Comparison of ENCODE assay signal across 22 cellular contexts in the genomic region with DNA sequence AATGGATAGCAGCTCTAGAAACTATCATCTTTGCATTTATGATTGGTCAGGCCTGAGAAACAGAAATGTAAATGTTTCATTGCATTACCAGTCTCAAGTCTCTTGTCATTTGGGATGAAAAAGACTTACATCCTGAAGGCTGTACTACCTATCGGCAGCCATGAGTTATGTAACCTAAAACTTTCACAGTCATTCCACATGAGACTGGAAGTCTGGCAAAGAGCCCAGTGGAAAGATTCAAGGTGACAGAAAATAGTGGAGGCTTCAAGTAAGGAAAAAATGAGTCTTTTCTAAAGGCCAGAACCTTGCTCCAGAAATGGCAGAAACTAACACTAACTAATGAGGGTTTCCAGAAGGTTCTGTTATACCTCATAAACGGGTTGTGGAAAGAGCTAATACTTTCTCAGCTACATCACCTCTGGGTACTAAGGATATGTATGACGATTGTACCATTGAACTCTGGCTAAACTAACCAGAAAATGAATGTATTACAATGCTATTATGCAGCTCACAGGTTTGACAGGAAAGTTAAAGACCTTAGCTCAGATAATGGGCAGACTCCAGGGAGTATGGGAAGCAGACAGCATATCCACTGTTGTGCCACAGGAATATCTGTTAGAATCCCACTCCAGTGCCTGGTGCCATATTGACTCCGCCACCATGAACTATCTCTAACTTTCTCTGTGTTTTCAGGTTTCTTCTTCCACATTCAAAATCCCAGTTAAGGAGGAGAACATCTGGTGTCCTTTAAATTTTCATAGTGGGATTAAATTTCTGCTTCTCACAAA. TPM values are rescaled to one million over a fixed set of nuclear protein-coding genes. Genes with fewer than 3 reads are reported as not detected.
A peak's percentile ranks its signal among the peaks of the same experiment; 100 is the strongest.
DNase-seq lines count a peak whose midpoint lies in the region; ATAC-seq, FAIRE-seq and TF ChIP-seq lines count a peak whose summit lies in the region.
"Had no signal": no experiment of that assay in that cellular context is flagged by ENCODE, and none has a peak within 500 bp of the region (broad histone marks: within the 10 kb centered on the region; RNA-seq: fewer than 3 reads in every experiment).

No MANE protein-coding gene starts in this region.

- H3K4me1 ChIP-seq in A549, result no peaks in the 10 kb centered on the region
- no peaks in the 10 kb centered on the region for H3K4me1 ChIP-seq in smooth muscle cell (ENCODE audit: low read depth)

- H2AFZ ChIP-seq in neural cell (ENCODE audit: low read depth, low read length), result no peak overlapping the region
- no peak overlapping the region for H2AFZ ChIP-seq in smooth muscle cell (ENCODE audit: low read depth)

- DNase-seq in A549 (ENCODE audit: low read depth in 1 of 2, low spot score in 1 of 2) (no peak), M059J (ENCODE audit: low read depth) (peak; percentile 18), NCI-H2171 treated with DMSO at 0.1 percent for 48 hours (lab: John Stamatoyannopoulos, UW) (peak; percentile 65), iPS-NIHi7 (ENCODE audit: extremely low spot score) (no peak), SHP77 treated with DMSO at 0.1 percent for 48 hours (lab: John Stamatoyannopoulos, UW) (no peak), smooth muscle cell (lab: John Stamatoyannopoulos, UW; ENCODE audit: unreplicated experiment) (no peak)
- DNase-seq: AML-193; COR-L47; DMS79 treated with DMSO at 0.1 percent for 48 hours; GOT3; KBM-7; NCI-H1092 treated with DMSO at 0.1 percent for 48 hours; NCI-H187; NCI-H345; NCI-H526; NK-92 treated with Interleukin-12 subunit alpha and Interleukin-12 subunit beta, amount 100 ng/mL, for 24 hours; SIG-M5 had no signal

- CTCF ChIA-PET in A549 (lab: Yijun Ruan, JAX), result interaction anchor here (1.2 to 1.9 kb wide), 3 partner anchors 13 to 1297 kb away, joined by 3 to 7 read pairs (median 6); no protein-coding TSS in a partner anchor

- TF ChIP-seq CTCF in A549 (IDR thresholded peaks at IDR 0.05) (no peak), neural cell (IDR thresholded peaks at IDR 0.05; ENCODE audit: poor library complexity, severe bottlenecking) (no peak), smooth muscle cell (IDR thresholded peaks at IDR 0.05; ENCODE audit: borderline replicate concordance, insufficient read depth, poor library complexity, severe bottlenecking) (no peak)

- H3K36me3 ChIP-seq in neural cell (ENCODE audit: insufficient read depth, low read length) (no peaks in the 10 kb centered on the region), smooth muscle cell (ENCODE audit: low read depth) (no peaks in the 10 kb centered on the region)

- TF ChIP-seq POLR2A in A549 (IDR thresholded peaks at IDR 0.05; ENCODE audit: low read length), result no peak

- POLR2A ChIA-PET in A549 (lab: Yijun Ruan, JAX), result no interaction called here

- no peaks in the 10 kb centered on the region for H3F3A ChIP-seq in neural cell (ENCODE audit: insufficient read depth, low read length, poor library complexity, severe bottlenecking)
- no peaks in the 10 kb centered on the region for H3F3A ChIP-seq in smooth muscle cell (ENCODE audit: low read depth)

- H3K79me2 ChIP-seq in neural cell (replicated peaks; ENCODE audit: insufficient read depth, low read length) (no peaks in the 10 kb centered on the region), smooth muscle cell (ENCODE audit: low read depth) (no peaks in the 10 kb centered on the region)

- H3K27ac ChIP-seq in A549 (no peak overlapping the region), neural cell (ENCODE audit: low read length) (no peak overlapping the region), smooth muscle cell (ENCODE audit: low read depth) (no peak overlapping the region)

- no peaks in the 10 kb centered on the region for H3K9me2 ChIP-seq in neural cell (ENCODE audit: insufficient read depth, low read length)

- H3K4me3 ChIP-seq in A549 (no peak overlapping the region), neural cell (ENCODE audit: low read length) (no peak overlapping the region), smooth muscle cell (no peak overlapping the region)

- FAIRE-seq in A549 (lab: Jason Lieb, UNC), result peak; percentile 23
- FAIRE-seq: G401.6 had no signal

- TF ChIP-seq RAD21 in A549 (conservative IDR thresholded peaks at IDR 0.05 in 1 of 2, IDR thresholded peaks at IDR 0.05 in 1 of 2) (no peak), neural cell (conservative IDR thresholded peaks at IDR 0.05) (no peak)

- ATAC-seq in A549 (no peak), GM18519 (IDR thresholded peaks at IDR 0.05; ENCODE audit: low FRiP score, unreplicated experiment) (no peak)

- no peak for TF ChIP-seq EP300 in A549 (IDR thresholded peaks at IDR 0.05)
- TF ChIP-seq EP300 in neural cell (conservative IDR thresholded peaks at IDR 0.05; ENCODE audit: poor library complexity, severe bottlenecking), result peak; percentile 37

- H4K20me1 ChIP-seq in neural cell (ENCODE audit: insufficient read depth) (no peaks in the 10 kb centered on the region), smooth muscle cell (ENCODE audit: low read depth) (no peaks in the 10 kb centered on the region)

- H3K4me2 ChIP-seq in A549 (no peak overlapping the region), neural cell (ENCODE audit: low read length) (no peak overlapping the region), smooth muscle cell (no peak overlapping the region)

- H3K9me3 ChIP-seq in A549 (no peaks in the 10 kb centered on the region), neural cell (ENCODE audit: low read length) (no peaks in the 10 kb centered on the region), smooth muscle cell (replicated peaks; ENCODE audit: low read depth) (no peaks in the 10 kb centered on the region)

- H3K9ac ChIP-seq in neural cell (ENCODE audit: low read length) (no peak overlapping the region), smooth muscle cell (ENCODE audit: low read depth) (no peak overlapping the region)

- WGBS in A549 (ENCODE audit: missing lambda C conversion rate), result 35% methylated on average over 4 of the region's 4 CpGs
- 93% methylated on average over 4 of the region's 4 CpGs for WGBS in smooth muscle cell (ENCODE audit: low lambda C conversion rate)

- H3K27me3 ChIP-seq in neural cell (ENCODE audit: insufficient read depth, low read depth, low read length), result no peaks in the 10 kb centered on the region
- H3K27me3 ChIP-seq in smooth muscle cell (ENCODE audit: low read depth), result no peaks in the 10 kb centered on the region

TF ChIP-seq in A549, 52 proteins besides CTCF, POLR2A, EP300 and RAD21 (continues in another document):
- TF ChIP-seq EHMT2 (IDR thresholded peaks at IDR 0.05; ENCODE audit: low read depth), result no peak
- no peak for TF ChIP-seq CEBPB (IDR thresholded peaks at IDR 0.05)
- TF ChIP-seq, protein P1, sequence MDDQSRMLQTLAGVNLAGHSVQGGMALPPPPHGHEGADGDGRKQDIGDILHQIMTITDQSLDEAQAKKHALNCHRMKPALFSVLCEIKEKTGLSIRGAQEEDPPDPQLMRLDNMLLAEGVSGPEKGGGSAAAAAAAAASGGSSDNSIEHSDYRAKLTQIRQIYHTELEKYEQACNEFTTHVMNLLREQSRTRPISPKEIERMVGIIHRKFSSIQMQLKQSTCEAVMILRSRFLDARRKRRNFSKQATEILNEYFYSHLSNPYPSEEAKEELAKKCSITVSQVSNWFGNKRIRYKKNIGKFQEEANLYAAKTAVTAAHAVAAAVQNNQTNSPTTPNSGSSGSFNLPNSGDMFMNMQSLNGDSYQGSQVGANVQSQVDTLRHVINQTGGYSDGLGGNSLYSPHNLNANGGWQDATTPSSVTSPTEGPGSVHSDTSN (IDR thresholded peaks at IDR 0.05), result no peak
- TF ChIP-seq JUNB (IDR thresholded peaks at IDR 0.05), result no peak

TF ChIP-seq in neural cell, 6 proteins besides CTCF, POLR2A, EP300 and RAD21:
- no peak for TF ChIP-seq MXI1 (conservative IDR thresholded peaks at IDR 0.05; ENCODE audit: poor library complexity, severe bottlenecking)
- no peak for TF ChIP-seq TAF1 (IDR thresholded peaks at IDR 0.05; ENCODE audit: low read depth)
- TF ChIP-seq SMC3 (conservative IDR thresholded peaks at IDR 0.05; ENCODE audit: poor library complexity), result no peak
- no peak for TF ChIP-seq EZH2 (IDR thresholded peaks at IDR 0.05; ENCODE audit: borderline replicate concordance, insufficient read depth, low read length, poor library complexity, severe bottlenecking)
- peak; percentile 66 for TF ChIP-seq POLR2AphosphoS5 (IDR thresholded peaks at IDR 0.05)
- TF ChIP-seq, protein P2, sequence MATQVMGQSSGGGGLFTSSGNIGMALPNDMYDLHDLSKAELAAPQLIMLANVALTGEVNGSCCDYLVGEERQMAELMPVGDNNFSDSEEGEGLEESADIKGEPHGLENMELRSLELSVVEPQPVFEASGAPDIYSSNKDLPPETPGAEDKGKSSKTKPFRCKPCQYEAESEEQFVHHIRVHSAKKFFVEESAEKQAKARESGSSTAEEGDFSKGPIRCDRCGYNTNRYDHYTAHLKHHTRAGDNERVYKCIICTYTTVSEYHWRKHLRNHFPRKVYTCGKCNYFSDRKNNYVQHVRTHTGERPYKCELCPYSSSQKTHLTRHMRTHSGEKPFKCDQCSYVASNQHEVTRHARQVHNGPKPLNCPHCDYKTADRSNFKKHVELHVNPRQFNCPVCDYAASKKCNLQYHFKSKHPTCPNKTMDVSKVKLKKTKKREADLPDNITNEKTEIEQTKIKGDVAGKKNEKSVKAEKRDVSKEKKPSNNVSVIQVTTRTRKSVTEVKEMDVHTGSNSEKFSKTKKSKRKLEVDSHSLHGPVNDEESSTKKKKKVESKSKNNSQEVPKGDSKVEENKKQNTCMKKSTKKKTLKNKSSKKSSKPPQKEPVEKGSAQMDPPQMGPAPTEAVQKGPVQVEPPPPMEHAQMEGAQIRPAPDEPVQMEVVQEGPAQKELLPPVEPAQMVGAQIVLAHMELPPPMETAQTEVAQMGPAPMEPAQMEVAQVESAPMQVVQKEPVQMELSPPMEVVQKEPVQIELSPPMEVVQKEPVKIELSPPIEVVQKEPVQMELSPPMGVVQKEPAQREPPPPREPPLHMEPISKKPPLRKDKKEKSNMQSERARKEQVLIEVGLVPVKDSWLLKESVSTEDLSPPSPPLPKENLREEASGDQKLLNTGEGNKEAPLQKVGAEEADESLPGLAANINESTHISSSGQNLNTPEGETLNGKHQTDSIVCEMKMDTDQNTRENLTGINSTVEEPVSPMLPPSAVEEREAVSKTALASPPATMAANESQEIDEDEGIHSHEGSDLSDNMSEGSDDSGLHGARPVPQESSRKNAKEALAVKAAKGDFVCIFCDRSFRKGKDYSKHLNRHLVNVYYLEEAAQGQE (IDR thresholded peaks at IDR 0.05; ENCODE audit: borderline replicate concordance), result peak; percentile 74

RNA-seq across cellular contexts. Expression of a gene that starts 41.7 kb away (rescaled TPM):
- polyA plus RNA-seq in A549 (2011; rRNA removed) (0.04 TPM in 1 of 2 replicates, not detected in the other), A549 (2017; fragmentation: RNase III; extraction: RNeasy Plus Mini Kit Qiagen cat#74134 plus additional on column Dnase treatment) (not detected in 3 replicates), neural cell (28.9 and 29.6 TPM in 2 replicates), smooth muscle cell (2.0 and 2.4 TPM in 2 replicates)
- 0.04 TPM in 1 of 2 replicates, not detected in the other for polyA plus RNA-seq in A549 (2012; cell fraction: cytosol; rRNA removed)
- not detected in 2 replicates for polyA plus RNA-seq in A549 (2012; cell fraction: nucleus; rRNA removed)
- 0.08 TPM in 1 of 2 replicates, not detected in the other for polyA minus RNA-seq in A549 (2011; rRNA and poly(A)+ RNA removed)
- 2.4 and 4.4 TPM in 2 replicates for total RNA-seq in M059J (2014; rRNA removed; shearing (Covaris generic))
- 18.5 and 20.6 TPM in 2 replicates for polyA minus RNA-seq in neural cell
- total RNA-seq in smooth muscle cell, result 1.1 and 3.3 TPM in 2 replicates
- total RNA-seq: OCI-LY7 had no signal
- polyA plus RNA-seq: CD14-positive monocyte had no signal

Comparison
In these comparisons a context has a peak if more than half of its experiments do, and no peak if none do; other contexts are left out.
1. DNase-seq: peak in M059J (single experiment) and NCI-H2171 treated with DMSO at 0.1 percent for 48 hours (single experiment); none in A549 (0 of 2), iPS-NIHi7 (single experiment), SHP77 treated with DMSO at 0.1 percent for 48 hours (single experiment) and smooth muscle cell (single experiment).